Comparison of ENCODE assay signal across 8 cellular contexts in the genomic region with DNA sequence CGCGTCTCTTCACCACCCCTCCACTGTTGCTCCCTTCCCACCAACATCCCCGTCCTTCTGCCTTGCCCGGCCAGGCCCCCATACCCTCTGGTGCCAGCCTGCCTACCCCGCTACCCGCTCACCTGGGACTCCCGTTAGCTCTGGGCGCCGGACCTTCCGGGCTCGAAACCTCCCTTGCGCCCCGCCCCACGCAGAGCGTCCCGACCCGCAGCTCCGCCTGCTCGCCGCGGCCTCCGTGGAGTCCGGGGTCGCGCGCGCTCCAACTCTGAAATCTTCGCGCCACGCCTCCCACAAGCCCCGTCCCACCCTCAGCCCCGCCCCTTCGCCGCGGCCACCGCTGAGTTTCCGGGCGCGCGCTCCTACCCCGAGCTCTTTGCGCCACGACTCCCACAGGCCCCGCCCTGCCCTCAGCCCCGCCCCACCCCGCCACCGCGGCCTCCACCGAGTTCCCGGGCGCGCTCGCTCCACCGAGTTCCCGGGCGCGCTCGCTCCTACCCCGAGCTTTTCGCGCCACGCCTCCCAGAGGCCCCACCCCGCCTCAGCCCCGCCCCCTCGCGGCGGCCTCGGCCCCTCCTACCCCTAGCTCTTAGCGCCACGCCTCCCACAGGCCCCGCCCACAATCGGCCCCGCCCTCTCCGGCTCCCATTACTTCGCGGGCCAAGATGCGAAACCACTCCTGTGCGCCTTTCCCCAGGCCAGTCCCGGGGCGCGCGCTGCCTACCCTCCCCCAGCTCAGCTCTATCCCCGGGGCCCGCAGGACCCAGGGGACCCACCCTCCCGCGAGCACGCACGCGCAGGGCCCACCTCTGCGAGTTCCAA. TPM values are rescaled to one million over a fixed set of nuclear protein-coding genes. Genes with fewer than 3 reads are reported as not detected.
DNase-seq lines count a peak whose midpoint lies in the region; FAIRE-seq and TF ChIP-seq lines count a peak whose summit lies in the region.

A gene (minus strand): TSS at position 267 of the 819 bp plus-strand sequence. CDS start 5,617 bp downstream, outside the sequence.

- peak within 1 kb of the TSS; percentile 89 for H3K27ac ChIP-seq in substantia nigra (ENCODE audit: low read depth, low read length, poor library complexity, severe bottlenecking)

- no peaks in the 10 kb centered on the region for H3K9me3 Mint-ChIP-seq in activated naive CD4-positive, alpha-beta T cell treated with anti-CD3 and anti-CD28 coated beads for 36 hours

- peaks cover 45% of the 10 kb centered on the region for H3K4me1 Mint-ChIP-seq in activated naive CD4-positive, alpha-beta T cell treated with anti-CD3 and anti-CD28 coated beads for 36 hours (ENCODE audit: low read depth)

- TF ChIP-seq CTCF in HFF-Myc (IDR thresholded peaks at IDR 0.05; ENCODE audit: low read depth, low read length, missing control alignments): no peak

- H3K4me3 ChIP-seq in HFF-Myc (replicated peaks; ENCODE audit: low read depth, low read length): peak within 1 kb of the TSS; percentile 79

- H3K27me3 Mint-ChIP-seq in activated naive CD4-positive, alpha-beta T cell treated with anti-CD3 and anti-CD28 coated beads for 36 hours (ENCODE audit: low read depth): no peaks in the 10 kb centered on the region

- peak; percentile 94 for DNase-seq in GM04504 (ENCODE audit: low read depth)
- DNase-seq in HFF-Myc (ENCODE audit: extremely low read depth, low read depth): peak; percentile 73
- peak; percentile 87 for DNase-seq in MV-4-11 (lab: John Stamatoyannopoulos, UW)
- peak; percentile 91 for DNase-seq in SK-N-DZ (ENCODE audit: low spot score)
- DNase-seq in activated naive CD4-positive, alpha-beta T cell treated with anti-CD3 and anti-CD28 coated beads for 36 hours: peak; percentile 99
- DNase-seq in frontal cortex (ENCODE audit: low spot score in 2 of 2): peak; percentile 95 to 97
- DNase-seq in non-pigmented ciliary epithelial cell (ENCODE audit: low read depth): peak; percentile 60
- DNase-seq in substantia nigra (lab: John Stamatoyannopoulos, UW): peak; percentile 83 to 99 (median 97)

- peak within 1 kb of the TSS; percentile 90 for H3K4me3 Mint-ChIP-seq in activated naive CD4-positive, alpha-beta T cell treated with anti-CD3 and anti-CD28 coated beads for 36 hours

- intact Hi-C loops in activated naive CD4-positive, alpha-beta T cell treated with anti-CD3 and anti-CD28 coated beads for 36 hours (cut with micrococcal nuclease): loop anchor here (1.0 to 5.0 kb wide), 11 partner anchors 56 to 857 kb away; a partner anchor contains a TSS

- peaks cover 8% of the 10 kb centered on the region for H3K36me3 Mint-ChIP-seq in activated naive CD4-positive, alpha-beta T cell treated with anti-CD3 and anti-CD28 coated beads for 36 hours (ENCODE audit: low read depth)

- H3K27ac Mint-ChIP-seq in activated naive CD4-positive, alpha-beta T cell treated with anti-CD3 and anti-CD28 coated beads for 36 hours: peak within 1 kb of the TSS; percentile 87

- FAIRE-seq in frontal cortex (lab: Jason Lieb, UNC): no peak

- CTCF ChIA-PET in activated naive CD4-positive, alpha-beta T cell treated with anti-CD3 and anti-CD28 coated beads for 36 hours (lab: Charles Lee): interaction anchor here (1.0 to 3.3 kb wide), 8 partner anchors 11 to 104 kb away, joined by 3 to 23 read pairs (median 6); a partner anchor contains a TSS

RNA-seq across cellular contexts. Expression of the gene that starts here (rescaled TPM):
- polyA plus RNA-seq in SK-N-DZ (2014; cell fraction: cytosol; rRNA removed): 44.2 and 49.3 TPM in 2 replicates
- 49.3 and 52.1 TPM in 2 replicates for polyA plus RNA-seq in SK-N-DZ (2014; cell fraction: nucleus; rRNA removed)
- total RNA-seq in activated naive CD4-positive, alpha-beta T cell treated with anti-CD3 and anti-CD28 coated beads for 36 hours: 10 to 100 TPM; 46.2 to 48.7 TPM
- total RNA-seq in frontal cortex: 19.2 TPM

Comparison
In these comparisons a context has a peak if more than half of its experiments do, and no peak if none do; other contexts are left out.
1. Peak in every context shown above with its lines: DNase-seq, H3K4me3 ChIP-seq and H3K27ac ChIP-seq.